Comparison of ENCODE assay signal across 8 cellular contexts in genomic region chr2:38508311-38509039, GRCh38.
A peak's percentile ranks its signal among the peaks of the same experiment; 100 is the strongest.
DNase-seq lines count a peak whose midpoint lies in the region; ATAC-seq and TF ChIP-seq lines count a peak whose summit lies in the region.

No MANE protein-coding gene starts in this region.

- H3K36me3 Mint-ChIP-seq in activated T-helper 17 cell treated with anti-CD3 and anti-CD28 coated beads, Interleukin-2, amount 50 U/mL, for 72 hours (ENCODE audit: low read depth) = no peaks in the 10 kb centered on the region

- peaks cover 13 to 63% (median 15%) of the 10 kb centered on the region in 3 donors for H3K4me1 ChIP-seq in gastroesophageal sphincter
- peaks cover 17% of the 10 kb centered on the region for H3K4me1 ChIP-seq in ovary (ENCODE audit: insufficient read depth)
- H3K4me1 ChIP-seq in thoracic aorta (ENCODE audit: control insufficient read depth in 1 of 2, low read depth in 2 of 2) = peaks cover 23 to 41% of the 10 kb centered on the region in 2 donors

- peaks cover 7% of the 10 kb centered on the region for H3K27me3 Mint-ChIP-seq in activated T-helper 17 cell treated with anti-CD3 and anti-CD28 coated beads, Interleukin-2, amount 50 U/mL, for 72 hours

- H3K36me3 ChIP-seq in gastroesophageal sphincter = no peaks in the 10 kb centered on the region
- no peaks in the 10 kb centered on the region for H3K36me3 ChIP-seq in ovary
- no peaks in the 10 kb centered on the region for H3K36me3 ChIP-seq in thoracic aorta

- H3K9me3 ChIP-seq in AG04450 (ENCODE audit: control insufficient read depth, insufficient read depth, low read length) = no peaks in the 10 kb centered on the region
- H3K9me3 ChIP-seq in gastroesophageal sphincter = no peaks in the 10 kb centered on the region
- no peaks in the 10 kb centered on the region for H3K9me3 ChIP-seq in ovary
- no peaks in the 10 kb centered on the region for H3K9me3 ChIP-seq in thoracic aorta

- CTCF ChIA-PET in AG04450 (lab: Charles Lee) (interaction anchor here (0.5 to 3.0 kb wide), 17 partner anchors 9 to 909 kb away, joined by 3 to 79 read pairs (median 3); no protein-coding TSS in a partner anchor), RWPE1 (lab: Yijun Ruan, JAX) (interaction anchor here (0.5 to 1.8 kb wide), 22 partner anchors 11 to 1063 kb away, joined by 3 to 27 read pairs (median 4); no protein-coding TSS in a partner anchor)

- WGBS in gastroesophageal sphincter (ENCODE audit: low coverage in 1 of 2), 2 donors = 28 to 29% methylated on average over 6 to 7 of the region's 10 CpGs
- WGBS in ovary, 3 donors = 38 to 51% (median 48%) methylated on average over 10 of the region's 10 CpGs

- intact Hi-C loops in ovary (cut with DNase I) = loop anchor here in 1 of 4 donors (10.0 kb wide), 1 partner anchor 134 kb away; the partner anchor contains the start of gene ATL2

- no peaks in the 10 kb centered on the region for H3K9me3 Mint-ChIP-seq in activated T-helper 17 cell treated with anti-CD3 and anti-CD28 coated beads, Interleukin-2, amount 50 U/mL, for 72 hours

- no peak overlapping the region for H3K4me3 Mint-ChIP-seq in activated T-helper 17 cell treated with anti-CD3 and anti-CD28 coated beads, Interleukin-2, amount 50 U/mL, for 72 hours

- DNase-seq in AG04450 (ENCODE audit: low read depth, low spot score) (no peak), Kasumi-1 (lab: John Stamatoyannopoulos, UW) (peak; percentile 79), RWPE1 (ENCODE audit: low spot score) (peak; percentile 56), ovary (peak; percentile 83 to 93 (median 91)), thoracic aorta (ENCODE audit: low spot score) (peak; percentile 77)

- H3K4me1 Mint-ChIP-seq in activated T-helper 17 cell treated with anti-CD3 and anti-CD28 coated beads, Interleukin-2, amount 50 U/mL, for 72 hours = peaks cover 5% of the 10 kb centered on the region

- no peak for TF ChIP-seq POLR2A in gastroesophageal sphincter (IDR thresholded peaks at IDR 0.05)
- no peak for TF ChIP-seq POLR2A in ovary (IDR thresholded peaks at IDR 0.05)

- ATAC-seq in GM19043 (IDR thresholded peaks at IDR 0.05; ENCODE audit: low read depth, unreplicated experiment) (peak; percentile 74), gastroesophageal sphincter (peak; percentile 66), thoracic aorta (ENCODE audit: insufficient number of reproducible peaks, low FRiP score, low read depth) (no peak)
- ATAC-seq in activated T-helper 17 cell treated with anti-CD3 and anti-CD28 coated beads, Interleukin-2, amount 50 U/mL, for 72 hours (replicated peaks) = peak; percentile 85

- H3K4me3 ChIP-seq in AG04450 (ENCODE audit: low read depth, low read length) (no peak overlapping the region), gastroesophageal sphincter (no peak overlapping the region), ovary (no peak overlapping the region), thoracic aorta (no peak overlapping the region)

- POLR2A ChIA-PET in AG04450 (lab: Yijun Ruan, JAX) (interaction anchor here (2.5 kb wide), 1 partner anchor 243 kb away, joined by 14 read pairs; the partner anchor contains the start of gene SRSF7), RWPE1 (lab: Yijun Ruan, JAX; ENCODE audit: low non-redundant PET) (interaction anchor here (0.5 kb wide), 1 partner anchor 90 kb away, joined by 3 read pairs; no protein-coding TSS in a partner anchor)

- H3K27ac ChIP-seq in AG04450 (ENCODE audit: low read depth, low read length) (no peak overlapping the region), RWPE1 (0 out of 2 replicates have a peak overlapping the region, but pooled peaks have one; percentile 21), gastroesophageal sphincter (peak overlapping the region; percentile 81 to 91 (median 86)), ovary (peak overlapping the region in 1 of 2 donors; percentile 68), thoracic aorta (peak overlapping the region; percentile 32 to 52)

- H3K27me3 ChIP-seq in AG04450 (ENCODE audit: control insufficient read depth, insufficient read depth, low read length) = peaks cover 13% of the 10 kb centered on the region
- H3K27me3 ChIP-seq in gastroesophageal sphincter = no peaks in the 10 kb centered on the region
- no peaks in the 10 kb centered on the region for H3K27me3 ChIP-seq in ovary
- H3K27me3 ChIP-seq in thoracic aorta (replicated peaks; ENCODE audit: insufficient read depth) = no peaks in the 10 kb centered on the region

- TF ChIP-seq CTCF in AG04450 (IDR thresholded peaks at IDR 0.05; ENCODE audit: low read depth, low read length) (peak; percentile 28; the same call in 1 of the 2 replicates), RWPE1 (conservative IDR thresholded peaks at IDR 0.05; ENCODE audit: low read depth) (peak; percentile 42), gastroesophageal sphincter (IDR thresholded peaks at IDR 0.05) (peak in 1 of 4 experiments; percentile 45), ovary (IDR thresholded peaks at IDR 0.05) (peak in 2 of 3 donors; percentile 9 to 13), thoracic aorta (IDR thresholded peaks at IDR 0.05) (peak; percentile 10)

- no peak overlapping the region for H3K27ac Mint-ChIP-seq in activated T-helper 17 cell treated with anti-CD3 and anti-CD28 coated beads, Interleukin-2, amount 50 U/mL, for 72 hours

- TF ChIP-seq EP300 in gastroesophageal sphincter (IDR thresholded peaks at IDR 0.05) (no peak), ovary (IDR thresholded peaks at IDR 0.05) (no peak)
